In the genomic region with DNA sequence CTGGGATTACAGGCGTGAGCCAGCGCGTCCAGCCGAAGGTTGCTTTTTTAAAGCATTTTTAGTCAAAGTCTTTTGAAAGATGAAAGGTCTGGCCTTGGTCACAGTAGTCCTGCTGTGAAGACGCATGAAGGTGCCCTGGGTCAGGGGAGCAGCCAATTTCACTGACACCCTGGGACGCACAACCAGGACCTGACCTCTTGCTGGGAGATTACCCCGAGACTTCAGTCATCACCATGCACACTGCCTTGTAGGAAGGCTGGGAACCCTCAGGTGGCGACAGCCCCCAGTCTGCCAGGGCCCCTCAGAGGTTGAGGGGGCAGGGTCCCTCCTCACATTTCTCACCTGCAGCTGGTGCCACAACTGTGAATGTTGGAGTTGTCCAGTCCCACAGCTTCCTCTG, we compare ENCODE assay signal across 1 cellular context.
TF ChIP-seq lines count a peak whose summit lies in the region.

No MANE protein-coding gene starts in this region.

TF ChIP-seq in HepG2, 621 proteins besides CTCF, POLR2A, EP300 and RAD21:
- TF ChIP-seq ZNF557 (CRISPR knock-in tag; IDR thresholded peaks at IDR 0.05) (no peak), KLF12 (CRISPR knock-in tag; IDR thresholded peaks at IDR 0.05; ENCODE audit: borderline replicate concordance) (no peak), FOXA1 (IDR thresholded peaks at IDR 0.05) (no peak), FOXA1 (CRISPR knock-in tag; IDR thresholded peaks at IDR 0.05) (no peak), CENPX (CRISPR knock-in tag; IDR thresholded peaks at IDR 0.05) (no peak), ESRRA (CRISPR knock-in tag; IDR thresholded peaks at IDR 0.05; ENCODE audit: low read depth) (no peak), HMGA1 (CRISPR knock-in tag; conservative IDR thresholded peaks at IDR 0.05) (no peak), NPAS2 (CRISPR knock-in tag; IDR thresholded peaks at IDR 0.05; ENCODE audit: borderline replicate concordance) (no peak), MEIS2 (CRISPR knock-in tag; IDR thresholded peaks at IDR 0.05) (no peak), FOXK1 (CRISPR knock-in tag; IDR thresholded peaks at IDR 0.05; ENCODE audit: borderline replicate concordance, low read depth) (no peak), RARG (CRISPR knock-in tag; IDR thresholded peaks at IDR 0.05; ENCODE audit: low read depth) (no peak)
- TF ChIP-seq, protein P1, sequence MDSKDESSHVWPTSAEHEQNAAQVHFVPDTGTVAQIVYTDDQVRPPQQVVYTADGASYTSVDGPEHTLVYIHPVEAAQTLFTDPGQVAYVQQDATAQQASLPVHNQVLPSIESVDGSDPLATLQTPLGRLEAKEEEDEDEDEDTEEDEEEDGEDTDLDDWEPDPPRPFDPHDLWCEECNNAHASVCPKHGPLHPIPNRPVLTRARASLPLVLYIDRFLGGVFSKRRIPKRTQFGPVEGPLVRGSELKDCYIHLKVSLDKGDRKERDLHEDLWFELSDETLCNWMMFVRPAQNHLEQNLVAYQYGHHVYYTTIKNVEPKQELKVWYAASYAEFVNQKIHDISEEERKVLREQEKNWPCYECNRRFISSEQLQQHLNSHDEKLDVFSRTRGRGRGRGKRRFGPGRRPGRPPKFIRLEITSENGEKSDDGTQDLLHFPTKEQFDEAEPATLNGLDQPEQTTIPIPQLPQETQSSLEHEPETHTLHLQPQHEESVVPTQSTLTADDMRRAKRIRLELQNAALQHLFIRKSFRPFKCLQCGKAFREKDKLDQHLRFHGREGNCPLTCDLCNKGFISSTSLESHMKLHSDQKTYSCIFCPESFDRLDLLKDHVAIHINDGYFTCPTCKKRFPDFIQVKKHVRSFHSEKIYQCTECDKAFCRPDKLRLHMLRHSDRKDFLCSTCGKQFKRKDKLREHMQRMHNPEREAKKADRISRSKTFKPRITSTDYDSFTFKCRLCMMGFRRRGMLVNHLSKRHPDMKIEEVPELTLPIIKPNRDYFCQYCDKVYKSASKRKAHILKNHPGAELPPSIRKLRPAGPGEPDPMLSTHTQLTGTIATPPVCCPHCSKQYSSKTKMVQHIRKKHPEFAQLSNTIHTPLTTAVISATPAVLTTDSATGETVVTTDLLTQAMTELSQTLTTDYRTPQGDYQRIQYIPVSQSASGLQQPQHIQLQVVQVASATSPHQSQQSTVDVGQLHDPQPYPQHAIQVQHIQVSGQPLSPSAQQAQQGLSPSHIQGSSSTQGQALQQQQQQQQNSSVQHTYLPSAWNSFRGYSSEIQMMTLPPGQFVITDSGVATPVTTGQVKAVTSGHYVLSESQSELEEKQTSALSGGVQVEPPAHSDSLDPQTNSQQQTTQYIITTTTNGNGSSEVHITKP (CRISPR knock-in tag; IDR thresholded peaks at IDR 0.05; ENCODE audit: low read depth): no peak
- TF ChIP-seq, protein P2, sequence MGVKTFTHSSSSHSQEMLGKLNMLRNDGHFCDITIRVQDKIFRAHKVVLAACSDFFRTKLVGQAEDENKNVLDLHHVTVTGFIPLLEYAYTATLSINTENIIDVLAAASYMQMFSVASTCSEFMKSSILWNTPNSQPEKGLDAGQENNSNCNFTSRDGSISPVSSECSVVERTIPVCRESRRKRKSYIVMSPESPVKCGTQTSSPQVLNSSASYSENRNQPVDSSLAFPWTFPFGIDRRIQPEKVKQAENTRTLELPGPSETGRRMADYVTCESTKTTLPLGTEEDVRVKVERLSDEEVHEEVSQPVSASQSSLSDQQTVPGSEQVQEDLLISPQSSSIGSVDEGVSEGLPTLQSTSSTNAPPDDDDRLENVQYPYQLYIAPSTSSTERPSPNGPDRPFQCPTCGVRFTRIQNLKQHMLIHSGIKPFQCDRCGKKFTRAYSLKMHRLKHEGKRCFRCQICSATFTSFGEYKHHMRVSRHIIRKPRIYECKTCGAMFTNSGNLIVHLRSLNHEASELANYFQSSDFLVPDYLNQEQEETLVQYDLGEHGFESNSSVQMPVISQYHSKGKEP (CRISPR knock-in tag; IDR thresholded peaks at IDR 0.05): no peak
- TF ChIP-seq, protein P3, sequence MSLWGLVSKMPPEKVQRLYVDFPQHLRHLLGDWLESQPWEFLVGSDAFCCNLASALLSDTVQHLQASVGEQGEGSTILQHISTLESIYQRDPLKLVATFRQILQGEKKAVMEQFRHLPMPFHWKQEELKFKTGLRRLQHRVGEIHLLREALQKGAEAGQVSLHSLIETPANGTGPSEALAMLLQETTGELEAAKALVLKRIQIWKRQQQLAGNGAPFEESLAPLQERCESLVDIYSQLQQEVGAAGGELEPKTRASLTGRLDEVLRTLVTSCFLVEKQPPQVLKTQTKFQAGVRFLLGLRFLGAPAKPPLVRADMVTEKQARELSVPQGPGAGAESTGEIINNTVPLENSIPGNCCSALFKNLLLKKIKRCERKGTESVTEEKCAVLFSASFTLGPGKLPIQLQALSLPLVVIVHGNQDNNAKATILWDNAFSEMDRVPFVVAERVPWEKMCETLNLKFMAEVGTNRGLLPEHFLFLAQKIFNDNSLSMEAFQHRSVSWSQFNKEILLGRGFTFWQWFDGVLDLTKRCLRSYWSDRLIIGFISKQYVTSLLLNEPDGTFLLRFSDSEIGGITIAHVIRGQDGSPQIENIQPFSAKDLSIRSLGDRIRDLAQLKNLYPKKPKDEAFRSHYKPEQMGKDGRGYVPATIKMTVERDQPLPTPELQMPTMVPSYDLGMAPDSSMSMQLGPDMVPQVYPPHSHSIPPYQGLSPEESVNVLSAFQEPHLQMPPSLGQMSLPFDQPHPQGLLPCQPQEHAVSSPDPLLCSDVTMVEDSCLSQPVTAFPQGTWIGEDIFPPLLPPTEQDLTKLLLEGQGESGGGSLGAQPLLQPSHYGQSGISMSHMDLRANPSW (CRISPR knock-in tag; IDR thresholded peaks at IDR 0.05; ENCODE audit: borderline replicate concordance): no peak
